In the genomic region with DNA sequence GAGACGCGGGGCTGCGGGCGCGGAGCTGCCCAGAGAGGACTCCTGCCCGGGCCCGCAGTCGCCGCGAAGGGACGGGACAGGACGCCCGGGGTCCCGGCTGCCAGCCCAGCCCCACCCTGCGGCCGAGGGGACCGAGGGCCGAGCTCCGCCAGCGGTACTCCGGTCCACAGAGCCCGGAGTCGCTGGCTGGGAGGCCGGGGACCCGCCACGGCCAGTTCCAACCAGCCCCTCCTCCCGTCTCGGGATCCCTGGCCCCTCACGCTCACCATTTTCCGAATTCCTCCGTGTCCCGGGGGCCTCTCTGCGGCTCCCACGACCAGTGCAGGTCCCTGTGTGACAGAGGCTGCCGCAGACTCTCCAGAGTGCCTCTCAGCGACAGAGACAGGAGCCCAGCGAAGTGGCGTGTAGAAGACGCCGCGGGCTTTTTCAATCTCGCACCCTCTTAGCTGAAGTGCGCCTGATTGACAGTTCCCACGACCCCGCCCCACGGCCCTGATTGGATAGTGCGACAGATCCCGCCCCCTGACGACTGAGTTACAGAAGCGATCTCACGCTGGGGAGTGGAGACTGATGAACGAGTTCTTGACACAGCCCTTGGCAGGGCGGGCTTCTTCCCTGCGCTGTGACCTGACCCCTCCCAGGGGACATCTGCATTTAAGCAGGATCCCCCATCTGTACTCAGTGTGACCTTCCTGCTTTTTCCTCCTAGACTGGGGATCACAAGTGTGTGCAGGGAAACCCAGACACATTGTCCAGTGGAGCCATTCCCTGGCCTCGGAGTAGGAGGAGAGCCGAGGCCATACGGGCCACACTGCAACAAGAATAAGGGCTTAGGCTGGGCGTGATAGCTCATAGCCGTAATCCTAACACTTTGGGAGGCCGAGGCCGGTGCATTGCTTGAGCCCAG, we compare ENCODE assay signal across 8 cellular contexts. TPM values are rescaled to one million over a fixed set of nuclear protein-coding genes. Genes with fewer than 3 reads are reported as not detected.
A peak's percentile ranks its signal among the peaks of the same experiment; 100 is the strongest.
DNase-seq lines count a peak whose midpoint lies in the region; ATAC-seq, FAIRE-seq and TF ChIP-seq lines count a peak whose summit lies in the region.

No MANE protein-coding gene starts in this region.

- POLR2A ChIA-PET in activated CD8-positive, alpha-beta T cell treated with anti-CD3 and anti-CD28 coated beads for 36 hours (lab: Charles Lee): no interaction called here

- peak overlapping the region in 1 of 2 donors; percentile 70 for H3K27ac ChIP-seq in lung (ENCODE audit: low read depth in 1 of 2, low read length in 1 of 2)

- DNase-seq in GM18507 (ENCODE audit: extremely low spot score, insufficient read length, low read depth) (peak; percentile 43), NCI-H69 (lab: John Stamatoyannopoulos, UW) (peak; percentile 97), lung (ENCODE audit: low spot score) (peak; percentile 95)
- peak; percentile 98 for DNase-seq in activated CD8-positive, alpha-beta T cell treated with anti-CD3 and anti-CD28 coated beads for 36 hours
- DNase-seq in effector CD4-positive, alpha-beta T cell: peak; percentile 54
- DNase-seq in stimulated activated CD4-positive, alpha-beta T cell treated with anti-CD3 and anti-CD28 coated beads, Interleukin-4, amount 100 ng/mL, for 48 hours (ENCODE audit: low read depth in 2 of 2): peak; percentile 84 to 94

- H3K9me3 ChIP-seq in lung (ENCODE audit: control insufficient read depth in 2 of 2, insufficient read depth in 1 of 2, low read length in 1 of 2): no peaks in the 10 kb centered on the region

- CTCF ChIA-PET in activated CD8-positive, alpha-beta T cell treated with anti-CD3 and anti-CD28 coated beads for 36 hours (lab: Charles Lee): interaction anchor here (0.6 to 1.6 kb wide), 3 partner anchors 16 to 117 kb away, joined by 3 to 4 read pairs (median 3); a partner anchor contains a TSS

- H3K4me1 ChIP-seq in lung (ENCODE audit: control insufficient read depth in 2 of 2, insufficient read depth in 2 of 2, low read length in 2 of 2): peaks cover 0 to 4% of the 10 kb centered on the region in 2 donors

- ATAC-seq in HG03280 (IDR thresholded peaks at IDR 0.05; ENCODE audit: unreplicated experiment) (peak; percentile 95), lung (ENCODE audit: insufficient read depth, low FRiP score) (peak; percentile 90), GM19035 (IDR thresholded peaks at IDR 0.05; ENCODE audit: unreplicated experiment) (no peak)
- ATAC-seq in activated CD8-positive, alpha-beta T cell treated with anti-CD3 and anti-CD28 coated beads for 36 hours: peak; percentile 99

- H3K27ac Mint-ChIP-seq in activated CD8-positive, alpha-beta T cell treated with anti-CD3 and anti-CD28 coated beads for 36 hours: peak overlapping the region; percentile 83

- H3K36me3 Mint-ChIP-seq in activated CD8-positive, alpha-beta T cell treated with anti-CD3 and anti-CD28 coated beads for 36 hours (ENCODE audit: low read depth): peaks cover 1% of the 10 kb centered on the region

- peak overlapping the region; percentile 60 for H3K4me3 ChIP-seq in lung

- no peak for TF ChIP-seq CTCF in activated CD8-positive, alpha-beta T cell treated with anti-CD3 and anti-CD28 coated beads for 36 hours (IDR thresholded peaks at IDR 0.05)
- TF ChIP-seq CTCF in lung (IDR thresholded peaks at IDR 0.05; ENCODE audit: control extremely low read depth, extremely low read depth): no peak

- no peaks in the 10 kb centered on the region for H3K36me3 ChIP-seq in lung (ENCODE audit: control insufficient read depth in 2 of 2, insufficient read depth in 2 of 2, low read length in 2 of 2)

- FAIRE-seq in GM18507 (lab: Jason Lieb, UNC): peak; percentile 90

- peaks cover 15% of the 10 kb centered on the region for H3K4me1 Mint-ChIP-seq in activated CD8-positive, alpha-beta T cell treated with anti-CD3 and anti-CD28 coated beads for 36 hours (ENCODE audit: low read depth)

- H3K27me3 Mint-ChIP-seq in activated CD8-positive, alpha-beta T cell treated with anti-CD3 and anti-CD28 coated beads for 36 hours: peaks cover 34% of the 10 kb centered on the region

- WGBS in lung, 2 donors: 4 to 6% methylated on average over 58 to 61 of the region's 61 CpGs

- H3K4me3 Mint-ChIP-seq in activated CD8-positive, alpha-beta T cell treated with anti-CD3 and anti-CD28 coated beads for 36 hours: peak overlapping the region; percentile 95

- intact Hi-C loops in activated CD8-positive, alpha-beta T cell treated with anti-CD3 and anti-CD28 coated beads for 36 hours (cut with micrococcal nuclease): no loop called here

- no peaks in the 10 kb centered on the region for H3K9me3 Mint-ChIP-seq in activated CD8-positive, alpha-beta T cell treated with anti-CD3 and anti-CD28 coated beads for 36 hours

- H3K27me3 ChIP-seq in lung (ENCODE audit: control insufficient read depth, insufficient read depth): no peaks in the 10 kb centered on the region

RNA-seq across cellular contexts. Expression of a gene that starts 44.0 kb away (rescaled TPM):
- 1 to 10 TPM; 3.3 to 3.9 TPM for total RNA-seq in activated CD8-positive, alpha-beta T cell treated with anti-CD3 and anti-CD28 coated beads for 36 hours
- total RNA-seq in lung: 10 to 100 TPM in 1 of 2 donors, 1 to 10 TPM in 1; 5.2 to 13.1 TPM
- polyA plus RNA-seq in lung: 1 to 10 TPM; 2.4 to 4.6 TPM

Comparison
In these comparisons a context has a peak if more than half of its experiments do, and no peak if none do; other contexts are left out.
1. DNase-seq: peak in every context shown above with its lines; median percentile 98 in activated CD8-positive, alpha-beta T cell treated with anti-CD3 and anti-CD28 coated beads for 36 hours; 97 in NCI-H69; 95 in lung; 89 in stimulated activated CD4-positive, alpha-beta T cell treated with anti-CD3 and anti-CD28 coated beads, Interleukin-4, amount 100 ng/mL, for 48 hours; 54 in effector CD4-positive, alpha-beta T cell; 43 in GM18507.